ENCODE assay signal across 21 cellular contexts in the genomic region with DNA sequence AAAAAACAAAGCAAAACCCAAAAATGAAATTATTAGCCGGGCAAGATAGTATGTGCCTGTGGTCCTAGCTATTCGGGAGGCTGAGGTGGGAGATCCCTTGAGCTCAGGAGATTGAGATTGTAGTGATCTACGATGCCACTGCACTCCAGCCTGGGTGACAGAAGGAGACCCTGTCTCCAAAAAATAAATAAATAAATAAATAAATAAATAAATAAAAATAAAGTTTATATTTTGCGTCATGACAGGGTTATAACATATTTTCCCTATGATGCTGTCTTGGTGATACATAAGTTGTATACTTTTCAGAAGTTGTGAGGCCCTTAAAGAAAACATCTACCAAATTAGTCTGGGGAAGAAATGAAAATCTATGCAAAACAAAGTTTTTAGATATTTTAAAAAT.
"Had no signal": no experiment of that assay in that cellular context is flagged by ENCODE, and none has a peak within 500 bp of the region (broad histone marks: within the 10 kb centered on the region; RNA-seq: fewer than 3 reads in every experiment).

No MANE protein-coding gene starts in this region.

- H3K36me3 Mint-ChIP-seq: brain, neural progenitor cell had no signal

- H3K4me2 ChIP-seq: neural progenitor cell had no signal

- H3K9me3 ChIP-seq: esophagus squamous epithelium, heart right ventricle, right lobe of liver, thoracic aorta, upper lobe of left lung had no signal

- DNase-seq: activated B cell treated with CpG ODN at 0.5 μM for 24 hours; activated CD4-positive, alpha-beta T cell treated with anti-CD3 and anti-CD28 coated beads for 4 hours; activated CD8-positive, alpha-beta memory T cell treated with anti-CD3 and anti-CD28 coated beads, Interleukin-2, amount 50 U/mL, for 4 hours; activated effector memory CD4-positive, alpha-beta T cell treated with anti-CD3 and anti-CD28 coated beads, Interleukin-2, amount 50 U/mL, for 16 hours; activated T-cell treated with anti-CD3 and anti-CD28 coated beads, Interleukin-2, amount 50 U/mL, for 72 hours; anterior cingulate cortex; caudate nucleus; effector memory CD8-positive, alpha-beta T cell; esophagus squamous epithelium; heart right ventricle; left ventricle myocardium superior; right lobe of liver; small intestine; stimulated activated CD4-positive, alpha-beta T cell treated with anti-CD3 and anti-CD28 coated beads, Interleukin-15, amount 100 ng/mL, for 24 hours; stimulated activated CD4-positive, alpha-beta T cell treated with anti-CD3 and anti-CD28 coated beads, Interleukin-2, amount 100 ng/mL, for 48 hours; T-helper 17 cell; upper lobe of left lung had no signal

- H3K27me3 ChIP-seq: esophagus squamous epithelium, heart right ventricle, neural progenitor cell, right lobe of liver, upper lobe of left lung had no signal

- H3K9me3 Mint-ChIP-seq: activated B cell treated with CpG ODN at 0.5 μM for 24 hours; effector memory CD8-positive, alpha-beta T cell; neural progenitor cell had no signal

- H3K36me3 ChIP-seq: esophagus squamous epithelium, heart right ventricle, neural progenitor cell, right lobe of liver, thoracic aorta, upper lobe of left lung had no signal

- H3K27ac Mint-ChIP-seq: activated B cell treated with CpG ODN at 0.5 μM for 24 hours, brain, neural progenitor cell had no signal

- H3K4me3 ChIP-seq: esophagus squamous epithelium, heart right ventricle, neural progenitor cell, right lobe of liver, thoracic aorta, upper lobe of left lung had no signal

- H3K9ac ChIP-seq: neural progenitor cell, parathyroid adenoma had no signal

- H3K4me1 ChIP-seq: neural progenitor cell, parathyroid adenoma, right lobe of liver had no signal

- H2AFZ ChIP-seq: neural progenitor cell, parathyroid adenoma had no signal

- H3K4me3 Mint-ChIP-seq: activated B cell treated with CpG ODN at 0.5 μM for 24 hours; brain; effector memory CD8-positive, alpha-beta T cell; neural progenitor cell; T-helper 17 cell had no signal

- FAIRE-seq: small intestine had no signal

- ATAC-seq: activated T-cell treated with anti-CD3 and anti-CD28 coated beads, Interleukin-2, amount 50 U/mL, for 72 hours; effector memory CD8-positive, alpha-beta T cell; heart right ventricle; left ventricle myocardium superior; right lobe of liver; T-helper 17 cell had no signal

- H3K27me3 Mint-ChIP-seq: activated B cell treated with CpG ODN at 0.5 μM for 24 hours; effector memory CD8-positive, alpha-beta T cell; T-helper 17 cell had no signal

- H3K27ac ChIP-seq: esophagus squamous epithelium, neural progenitor cell, parathyroid adenoma, right lobe of liver, thoracic aorta, upper lobe of left lung had no signal
